In the genomic region with DNA sequence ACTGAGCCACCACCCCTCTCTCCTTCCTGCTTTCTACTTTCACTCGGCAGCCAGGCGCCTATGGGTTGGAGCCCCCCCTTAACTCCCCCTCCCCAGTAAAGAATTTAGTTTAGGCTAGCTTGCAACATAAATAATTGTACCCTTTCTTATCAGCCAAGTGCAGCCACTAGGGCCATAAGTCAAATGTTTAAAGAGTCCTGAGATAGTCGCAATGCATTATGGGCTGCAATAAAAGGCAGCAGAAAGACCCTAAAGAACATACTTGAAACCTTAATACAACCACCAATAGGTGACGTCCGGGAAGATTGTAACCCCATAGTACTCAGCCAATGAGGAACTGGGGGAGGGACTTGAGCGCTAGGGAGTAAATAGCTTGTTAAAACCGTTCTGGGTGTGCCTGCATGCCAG, we compare ENCODE assay signal across 19 cellular contexts. TPM values are rescaled to one million over a fixed set of nuclear protein-coding genes. Genes with fewer than 3 reads are reported as not detected.
DNase-seq lines count a peak whose midpoint lies in the region; ATAC-seq, FAIRE-seq and TF ChIP-seq lines count a peak whose summit lies in the region.
"Had no signal": no experiment of that assay in that cellular context is flagged by ENCODE, and none has a peak within 500 bp of the region (broad histone marks: within the 10 kb centered on the region; RNA-seq: fewer than 3 reads in every experiment).

No MANE protein-coding gene starts in this region.

- no peak for DNase-seq in HepG2 (ENCODE audit: low spot score)
- DNase-seq in right lobe of liver = no peak
- peak; percentile 3 for DNase-seq in PC-3
- peak; percentile 8 for DNase-seq in fibroblast of villous mesenchyme (ENCODE audit: low read depth)
- DNase-seq in vagina (ENCODE audit: extremely low spot score in 2 of 2) = peak; percentile 11 to 28
- no peak for DNase-seq in tibial artery
- no peak for DNase-seq in brain microvascular endothelial cell
- DNase-seq: Calu3; CD4-positive, CD25-positive, alpha-beta regulatory T cell; NCI-H187 treated with DMSO at 0.1 percent for 48 hours; NCI-H2171; NCI-H774; SHP77 treated with DMSO at 0.1 percent for 48 hours had no signal

- H3K4me3 ChIP-seq in HepG2 (replicated peaks in 1 of 3; ENCODE audit: insufficient read depth in 1 of 3, low read depth in 2 of 3, low read length in 3 of 3) (no peak overlapping the region), right lobe of liver (no peak overlapping the region), PC-3 (ENCODE audit: low read length) (no peak overlapping the region), fibroblast of villous mesenchyme (ENCODE audit: low read depth, low read length) (no peak overlapping the region), vagina (no peak overlapping the region), tibial artery (no peak overlapping the region), brain microvascular endothelial cell (ENCODE audit: low read depth, low read length) (no peak overlapping the region)

- no peak for TF ChIP-seq EP300 in HepG2 (IDR thresholded peaks at IDR 0.05; ENCODE audit: low read depth in 2 of 2, low read length in 2 of 2)
- TF ChIP-seq EP300 in HepG2 (CRISPR knock-in tag; IDR thresholded peaks at IDR 0.05; ENCODE audit: borderline replicate concordance) = no peak

- TF ChIP-seq POLR2A in HepG2 (IDR thresholded peaks at IDR 0.05; ENCODE audit: insufficient read depth in 1 of 2, low read depth in 2 of 2, low read length in 2 of 2) = no peak
- TF ChIP-seq POLR2A in right lobe of liver (IDR thresholded peaks at IDR 0.05) = no peak
- TF ChIP-seq POLR2A in vagina (IDR thresholded peaks at IDR 0.05) = no peak

- no peaks in the 10 kb centered on the region for H3F3A ChIP-seq in PC-3 (ENCODE audit: low read length, unreplicated experiment)

- no peak for TF ChIP-seq RAD21 in HepG2 (CRISPR knock-in tag; IDR thresholded peaks at IDR 0.05)

- BruUV-seq in HepG2 (replicated peaks; lab: Mats Ljungman, UMichigan) = no TSS peak
- no TSS peak for BruUV-seq in PC-3 (replicated peaks; lab: Mats Ljungman, UMichigan)

- no peaks in the 10 kb centered on the region for H3K9me2 ChIP-seq in PC-3 (replicated peaks; ENCODE audit: low read length)

- FAIRE-seq in HepG2 (lab: Jason Lieb, UNC) = no peak
- FAIRE-seq: GM12891 had no signal

- POLR2A ChIA-PET in HepG2 (lab: Yijun Ruan, JAX) (no interaction called here), PC-3 (lab: Charles Lee; ENCODE audit: unreplicated experiment) (no interaction called here)

- H3K27ac ChIP-seq in HepG2 (ENCODE audit: extremely low read length, insufficient read depth, low read length) (no peak overlapping the region), right lobe of liver (no peak overlapping the region), PC-3 (ENCODE audit: low read length) (no peak overlapping the region), vagina (no peak overlapping the region), tibial artery (no peak overlapping the region), brain microvascular endothelial cell (no peak overlapping the region)

- H3K27me3 ChIP-seq in HepG2 (ENCODE audit: control insufficient read depth in 1 of 2, insufficient read depth in 2 of 2, low read length in 2 of 2) (no peaks in the 10 kb centered on the region), right lobe of liver (no peaks in the 10 kb centered on the region), PC-3 (ENCODE audit: low read length) (no peaks in the 10 kb centered on the region), vagina (no peaks in the 10 kb centered on the region), tibial artery (peaks cover 0 to 10% of the 10 kb centered on the region in 2 donors), brain microvascular endothelial cell (replicated peaks) (no peaks in the 10 kb centered on the region)

- H3K79me2 ChIP-seq in HepG2 (ENCODE audit: insufficient read depth, low read length) = no peaks in the 10 kb centered on the region
- no peaks in the 10 kb centered on the region for H3K79me2 ChIP-seq in PC-3 (ENCODE audit: low read length)

- TF ChIP-seq CTCF in HepG2 (CRISPR knock-in tag; IDR thresholded peaks at IDR 0.05) (no peak), right lobe of liver (IDR thresholded peaks at IDR 0.05) (no peak), PC-3 (conservative IDR thresholded peaks at IDR 0.05; ENCODE audit: low read depth, low read length) (no peak), fibroblast of villous mesenchyme (IDR thresholded peaks at IDR 0.05; ENCODE audit: insufficient read depth, low read depth, low read length) (no peak), vagina (IDR thresholded peaks at IDR 0.05) (no peak), tibial artery (IDR thresholded peaks at IDR 0.05) (no peak), brain microvascular endothelial cell (IDR thresholded peaks at IDR 0.05; ENCODE audit: low read depth, low read length, missing control alignments) (no peak)

- no peak overlapping the region for H3K9ac ChIP-seq in HepG2 (ENCODE audit: insufficient read depth, low read depth, low read length)
- H3K9ac ChIP-seq in PC-3 (ENCODE audit: low read length) = no peak overlapping the region

- WGBS in HepG2 (ENCODE audit: low lambda C conversion rate) = 6% methylated on average over 7 of the region's 7 CpGs
- 31% methylated on average over 6 of the region's 7 CpGs for WGBS in right lobe of liver (ENCODE audit: insufficient coverage, low coverage, low lambda C conversion rate, missing lambda C conversion rate)

- H3K36me3 ChIP-seq in HepG2 (replicated peaks in 1 of 2; ENCODE audit: control insufficient read depth in 1 of 2, insufficient read depth in 2 of 2, low read length in 2 of 2) (no peaks in the 10 kb centered on the region), right lobe of liver (no peaks in the 10 kb centered on the region), PC-3 (ENCODE audit: low read depth, low read length) (no peaks in the 10 kb centered on the region), vagina (no peaks in the 10 kb centered on the region), tibial artery (no peaks in the 10 kb centered on the region), brain microvascular endothelial cell (replicated peaks) (no peaks in the 10 kb centered on the region)

- H3K4me1 ChIP-seq in HepG2 (ENCODE audit: insufficient read depth, low read length) (peaks cover 14% of the 10 kb centered on the region), right lobe of liver (peaks cover 0 to 3% (median 0%) of the 10 kb centered on the region in 4 donors), PC-3 (ENCODE audit: insufficient read depth, low read length) (no peaks in the 10 kb centered on the region), vagina (peaks cover 9% of the 10 kb centered on the region), tibial artery (peaks cover 0 to 13% (median 9%) of the 10 kb centered on the region in 4 donors)

- H4K20me1 ChIP-seq in HepG2 (ENCODE audit: insufficient read depth, low read length) (no peaks in the 10 kb centered on the region), PC-3 (ENCODE audit: low read length) (no peaks in the 10 kb centered on the region)

- H3K9me3 ChIP-seq in HepG2 (ENCODE audit: low read length) (no peaks in the 10 kb centered on the region), right lobe of liver (no peaks in the 10 kb centered on the region), PC-3 (ENCODE audit: low read length) (no peaks in the 10 kb centered on the region), vagina (no peaks in the 10 kb centered on the region), tibial artery (no peaks in the 10 kb centered on the region)

- H3K4me2 ChIP-seq in HepG2 (ENCODE audit: low read depth, low read length) = no peak overlapping the region
- H3K4me2 ChIP-seq in PC-3 (ENCODE audit: low read length) = no peak overlapping the region

- intact Hi-C loops in HepG2 (cut with micrococcal nuclease; ENCODE audit: unreplicated experiment) (no loop called here), right lobe of liver (cut with DNase I) (no loop called here), PC-3 (cut with micrococcal nuclease) (no loop called here), vagina (cut with DNase I) (no loop called here), tibial artery (cut with DNase I; ENCODE audit: low total_unique reads) (no loop called here)

- no peak overlapping the region for H2AFZ ChIP-seq in HepG2 (ENCODE audit: low read length)
- H2AFZ ChIP-seq in PC-3 (ENCODE audit: low read length) = no peak overlapping the region

- in situ Hi-C loops in HepG2 (cut with HindIII; ENCODE audit: extremely low pct_ligation_motif_present, low pct_unique_long_range_greater_than_20kb) = loop anchor here (10.0 to 25.0 kb wide), 2 partner anchors 1272 to 1820 kb away; no protein-coding TSS in a partner anchor
- in situ Hi-C loops in brain microvascular endothelial cell (cut with HindIII; ENCODE audit: low pct_ligation_motif_present, low sequenced_read_pairs) = no loop called here

- CTCF ChIA-PET in HepG2 (lab: Yijun Ruan, JAX; ENCODE audit: low intra/inter-chr PET ratio, low total read pairs) (no interaction called here), PC-3 (lab: Charles Lee) (no interaction called here)

- ATAC-seq in HepG2 (no peak), right lobe of liver (no peak), PC-3 (no peak), esophagus mucosa (no peak)
- ATAC-seq: HCT116 had no signal

RNA-seq across cellular contexts. Expression of a gene that starts 40.5 kb away (rescaled TPM):
- total RNA-seq in HepG2 (2016; rRNA removed; fragmentation: Illumina TruSeq; extraction: Trizol) (not detected in 2 replicates), right lobe of liver (not detected), PC-3 (2014; rRNA removed) (not detected in 2 replicates), fibroblast of villous mesenchyme (not detected in 2 replicates), vagina (not detected), esophagus mucosa (not detected)
- total RNA-seq in HepG2 (2016; cell fraction: cytosol; rRNA removed; fragmentation: Illumina TruSeq; extraction: Trizol; ENCODE audit: low read depth) = not detected in 2 replicates
- total RNA-seq in HepG2 (2016; cell fraction: insoluble cytoplasmic fraction; rRNA removed; fragmentation: Illumina TruSeq; extraction: Trizol) = not detected in 2 replicates
- not detected in 2 replicates for total RNA-seq in HepG2 (2016; cell fraction: membrane; rRNA removed; fragmentation: Illumina TruSeq; extraction: Trizol)
- total RNA-seq in HepG2 (2016; cell fraction: nucleus; rRNA removed; fragmentation: Illumina TruSeq; extraction: Trizol) = not detected in 2 replicates
- not detected in 2 replicates for polyA plus RNA-seq in HepG2 (2011; rRNA removed)
- not detected in 2 replicates for polyA plus RNA-seq in HepG2 (2011; cell fraction: cytosol; rRNA removed)
- not detected in 2 replicates for polyA plus RNA-seq in HepG2 (2011; cell fraction: nucleus; rRNA removed)
- not detected in 2 replicates for polyA plus RNA-seq in HepG2 (2012)
- not detected in 2 replicates for polyA plus RNA-seq in HepG2 (2016; cell fraction: cytosol; fragmentation: Illumina TruSeq; extraction: Trizol; ENCODE audit: low read depth)
- polyA plus RNA-seq in HepG2 (2016; cell fraction: insoluble cytoplasmic fraction; fragmentation: Illumina TruSeq; extraction: Trizol; ENCODE audit: low read depth) = not detected in 2 replicates
- polyA plus RNA-seq in HepG2 (2016; cell fraction: membrane; fragmentation: Illumina TruSeq; extraction: Trizol; ENCODE audit: low read depth) = not detected in 2 replicates
- polyA plus RNA-seq in HepG2 (2016; cell fraction: nucleus; fragmentation: Illumina TruSeq; extraction: Trizol; ENCODE audit: insufficient read depth, low read depth) = not detected in 2 replicates
- polyA minus RNA-seq in HepG2 (2011; rRNA and poly(A)+ RNA removed; ENCODE audit: low replicate concordance) = not detected in 2 replicates
- polyA minus RNA-seq in HepG2 (2011; cell fraction: cytosol; rRNA and poly(A)+ RNA removed) = not detected in 2 replicates
- not detected in 2 replicates for polyA minus RNA-seq in HepG2 (2011; cell fraction: nucleus; rRNA and poly(A)+ RNA removed)
- total RNA-seq: Calu3; CD4-positive, CD25-positive, alpha-beta regulatory T cell; G401; HT1080; NCI-H460 had no signal
- polyA plus RNA-seq: CD4-positive, CD25-positive, alpha-beta regulatory T cell had no signal

Comparison
In these comparisons a context has a peak if more than half of its experiments do, and no peak if none do; other contexts are left out.
1. DNase-seq: peak in PC-3 (single experiment), fibroblast of villous mesenchyme (single experiment) and vagina (2 of 2); none in HepG2 (single experiment), right lobe of liver (0 of 3), tibial artery (0 of 2) and brain microvascular endothelial cell (single experiment).